Comparison of ENCODE assay signal across 8 cellular contexts in genomic region chr4:48831532-48832015, GRCh38. TPM values are rescaled to one million over a fixed set of nuclear protein-coding genes. Genes with fewer than 3 reads are reported as not detected.
DNase-seq lines count a peak whose midpoint lies in the region; ATAC-seq lines count a peak whose summit lies in the region.

No MANE protein-coding gene starts in this region.

- H4K8ac ChIP-seq in mesendoderm (ENCODE audit: low read depth, low read length), result no peak overlapping the region

- peaks cover 20% of the 10 kb centered on the region for H3K79me2 ChIP-seq in mesendoderm (ENCODE audit: control insufficient read depth, insufficient read depth, low read length)

- peak; percentile 6 for DNase-seq in NCI-H1436 (lab: John Stamatoyannopoulos, UW)
- DNase-seq in NCI-H1436 treated with DMSO at 0.1 percent for 48 hours (lab: John Stamatoyannopoulos, UW), result no peak
- DNase-seq in NCI-H146 (lab: John Stamatoyannopoulos, UW), result peak; percentile 40
- no peak for DNase-seq in caudate nucleus (lab: John Stamatoyannopoulos, UW)
- no peak for DNase-seq in mesendoderm
- DNase-seq in dedifferentiated amniotic fluid mesenchymal stem cell (ENCODE audit: extremely low spot score), result no peak

- peak overlapping the region; percentile 61 for H3K4me3 ChIP-seq in mesendoderm (ENCODE audit: low read length)

- no peak overlapping the region for H2BK15ac ChIP-seq in mesendoderm (replicated peaks; ENCODE audit: low read depth)

- peak overlapping the region; percentile 98 for H3K56ac ChIP-seq in mesendoderm (ENCODE audit: low read length)

- H3K79me1 ChIP-seq in mesendoderm (ENCODE audit: low read length), result peaks cover 2% of the 10 kb centered on the region

- WGBS in mesendoderm (ENCODE audit: extremely low coverage, insufficient coverage, low lambda C conversion rate), result no CpG with 5 or more reads among the region's 10 CpGs

- H2BK120ac ChIP-seq in mesendoderm (ENCODE audit: low read depth, low read length), result no peak overlapping the region

- ATAC-seq in GM19463 (IDR thresholded peaks at IDR 0.05; ENCODE audit: unreplicated experiment) (no peak), GM21360 (IDR thresholded peaks at IDR 0.05; ENCODE audit: unreplicated experiment) (no peak)

- H3K36me3 ChIP-seq in mesendoderm (ENCODE audit: control insufficient read depth, insufficient read depth, low read length), result peaks cover 2% of the 10 kb centered on the region

- H3K27me3 ChIP-seq in mesendoderm (ENCODE audit: insufficient read depth, low read length, poor library complexity), result no peaks in the 10 kb centered on the region

- H3K18ac ChIP-seq in mesendoderm (ENCODE audit: low read length), result no peak overlapping the region

- H3K27ac ChIP-seq in caudate nucleus (ENCODE audit: low read depth, low read length) (peak overlapping the region; percentile 90), mesendoderm (ENCODE audit: low read depth, low read length) (peak overlapping the region; percentile 93)

- H2BK5ac ChIP-seq in mesendoderm (ENCODE audit: low read length), result peak overlapping the region; percentile 84

- H4K5ac ChIP-seq in mesendoderm (ENCODE audit: low read length), result peak overlapping the region; percentile 33

- no peaks in the 10 kb centered on the region for H3K4me1 ChIP-seq in mesendoderm (ENCODE audit: control insufficient read depth, low read depth, low read length)

- no peak overlapping the region for H3K4ac ChIP-seq in mesendoderm (ENCODE audit: low read depth, low read length)

- peak overlapping the region; percentile 7 for H3K23ac ChIP-seq in mesendoderm (ENCODE audit: low read length)

- H3K9ac ChIP-seq in mesendoderm (ENCODE audit: low read length), result peak overlapping the region; percentile 90

- H3K4me2 ChIP-seq in mesendoderm (ENCODE audit: low read length), result peak overlapping the region; percentile 48

- peak overlapping the region; percentile 6 for H2AK5ac ChIP-seq in mesendoderm (ENCODE audit: low read length)

RNA-seq across cellular contexts. Expression of gene OCIAD1, which starts 0.7 kb away (rescaled TPM):
- polyA plus RNA-seq in mesendoderm (2013, experiment 1 of 2), result 192 TPM
- polyA plus RNA-seq in mesendoderm (2013, experiment 2 of 2), result 194 TPM

RNA-seq across cellular contexts. Expression of gene FRYL, which starts 51.5 kb away (rescaled TPM):
- polyA plus RNA-seq in mesendoderm (2013, experiment 1 of 2), result 8.4 TPM
- polyA plus RNA-seq in mesendoderm (2013, experiment 2 of 2), result 7.8 TPM

Comparison
In these comparisons a context has a peak if more than half of its experiments do, and no peak if none do; other contexts are left out.
1. DNase-seq: peak in NCI-H1436 (single experiment) and NCI-H146 (single experiment); none in NCI-H1436 treated with DMSO at 0.1 percent for 48 hours (single experiment), caudate nucleus (0 of 61), mesendoderm (single experiment) and dedifferentiated amniotic fluid mesenchymal stem cell (single experiment).